In genomic region chr19:19533826-19534225, GRCh38 we compare ENCODE assay signal across 1 cellular context.
A peak's percentile ranks its signal among the peaks of the same experiment; 100 is the strongest.
TF ChIP-seq lines count a peak whose summit lies in the region.

No MANE protein-coding gene starts in this region.

TF ChIP-seq in K562, 482 proteins besides CTCF, POLR2A, EP300 and RAD21:
- TF ChIP-seq ZNF384 (IDR thresholded peaks at IDR 0.05; ENCODE audit: low read depth, low read length) (no peak), ZNF354B (CRISPR knock-in tag; IDR thresholded peaks at IDR 0.05) (no peak), ZBTB33 (CRISPR knock-in tag; IDR thresholded peaks at IDR 0.05) (peak; percentile 44; the same call in 1 of the 2 replicates), AFF1 (IDR thresholded peaks at IDR 0.05; ENCODE audit: low read depth in 1 of 2, partially characterized antibody in 2 of 2) (no peak), SIRT6 (IDR thresholded peaks at IDR 0.05; ENCODE audit: low read depth, low read length) (no peak)
